Comparison of ENCODE assay signal across 4 cellular contexts in genomic region chr3:105152987-105153386, GRCh38.
"Had no signal": no experiment of that assay in that cellular context is flagged by ENCODE, and none has a peak within 500 bp of the region (broad histone marks: within the 10 kb centered on the region; RNA-seq: fewer than 3 reads in every experiment).

No MANE protein-coding gene starts in this region.

- H3K4me3 ChIP-seq: GM23338 had no signal

- H3K4me2 ChIP-seq: GM23338 had no signal

- ATAC-seq: GM23338 had no signal

- H2AFZ ChIP-seq: GM23338 had no signal

- DNase-seq: H9, HCEC 1CT, KBM-7 had no signal
